In genomic region chr12:121021754-121022153, GRCh38 we compare ENCODE assay signal across 20 cellular contexts. TPM values are rescaled to one million over a fixed set of nuclear protein-coding genes. Genes with fewer than 3 reads are reported as not detected.
DNase-seq lines count a peak whose midpoint lies in the region; ATAC-seq and TF ChIP-seq lines count a peak whose summit lies in the region.
"Had no signal": no experiment of that assay in that cellular context is flagged by ENCODE, and none has a peak within 500 bp of the region (broad histone marks: within the 10 kb centered on the region; RNA-seq: fewer than 3 reads in every experiment).

No MANE protein-coding gene starts in this region.

- intact Hi-C loops in Caco-2 (cut with micrococcal nuclease; ENCODE audit: unreplicated experiment), result no loop called here
- intact Hi-C loops in right lobe of liver (cut with DNase I), result no loop called here
- intact Hi-C loops in upper lobe of right lung (cut with DNase I), result no loop called here
- intact Hi-C loops in Calu3 (cut with micrococcal nuclease; ENCODE audit: unreplicated experiment), result no loop called here

- H3K27me3 Mint-ChIP-seq in Caco-2 (ENCODE audit: insufficient read depth, unreplicated experiment) (no peaks in the 10 kb centered on the region), Calu3 (ENCODE audit: unreplicated experiment) (no peaks in the 10 kb centered on the region), type B pancreatic cell (peaks cover 4% of the 10 kb centered on the region)
- no peaks in the 10 kb centered on the region for H3K27me3 Mint-ChIP-seq in stimulated activated naive CD8-positive, alpha-beta T cell treated with anti-CD3 and anti-CD28 coated beads, Interleukin-15, amount 100 ng/mL, for 72 hours
- H3K27me3 Mint-ChIP-seq: CD4-positive, alpha-beta T cell; CD8-positive, alpha-beta memory T cell had no signal

- H3K9me3 ChIP-seq in Caco-2 (peaks cover 2% of the 10 kb centered on the region; the same call in 1 of the 2 replicates), right lobe of liver (no peaks in the 10 kb centered on the region), upper lobe of right lung (no peaks in the 10 kb centered on the region)
- H3K9me3 ChIP-seq: BE2C had no signal

- TF ChIP-seq POLR2A in right lobe of liver (IDR thresholded peaks at IDR 0.05), result no peak

- H3K36me3 ChIP-seq in Caco-2 (ENCODE audit: control insufficient read depth, insufficient read depth, low read length) (no peaks in the 10 kb centered on the region), right lobe of liver (no peaks in the 10 kb centered on the region), upper lobe of right lung (no peaks in the 10 kb centered on the region)
- H3K36me3 ChIP-seq: BE2C; BLaER1 treated with 17β-estradiol and CSF1 and Interleukin-3, amounts not matched to agents 10 nM and 100 nM had no signal

- H3K9me3 Mint-ChIP-seq in Caco-2 (ENCODE audit: unreplicated experiment) (no peaks in the 10 kb centered on the region), Calu3 (ENCODE audit: low read depth, unreplicated experiment) (no peaks in the 10 kb centered on the region), type B pancreatic cell (no peaks in the 10 kb centered on the region)
- no peaks in the 10 kb centered on the region for H3K9me3 Mint-ChIP-seq in stimulated activated naive CD8-positive, alpha-beta T cell treated with anti-CD3 and anti-CD28 coated beads, Interleukin-15, amount 100 ng/mL, for 72 hours
- H3K9me3 Mint-ChIP-seq: CD4-positive, alpha-beta T cell; CD8-positive, alpha-beta memory T cell had no signal

- peak overlapping the region in 2 of 3 donors; percentile 63 to 72 for H3K27ac ChIP-seq in right lobe of liver
- H3K27ac ChIP-seq in upper lobe of right lung, result no peak overlapping the region
- H3K27ac ChIP-seq: 22Rv1; BLaER1 treated with 17β-estradiol and CSF1 and Interleukin-3, amounts not matched to agents 10 nM and 100 nM; GM23248 had no signal

- no peak for TF ChIP-seq CTCF in Caco-2 (IDR thresholded peaks at IDR 0.05; ENCODE audit: insufficient read depth in 1 of 2, low read depth in 1 of 2, low read length in 1 of 2, severe bottlenecking in 1 of 2, unreplicated experiment in 1 of 2)
- no peak for TF ChIP-seq CTCF in right lobe of liver (IDR thresholded peaks at IDR 0.05)
- no peak for TF ChIP-seq CTCF in upper lobe of right lung (IDR thresholded peaks at IDR 0.05)
- no peak for TF ChIP-seq CTCF in Calu3 (IDR thresholded peaks at IDR 0.05; ENCODE audit: unreplicated experiment)
- TF ChIP-seq CTCF in type B pancreatic cell (conservative IDR thresholded peaks at IDR 0.05), result no peak

- H3K27ac Mint-ChIP-seq in Caco-2 (ENCODE audit: unreplicated experiment) (peak overlapping the region; percentile 35), Calu3 (ENCODE audit: unreplicated experiment) (no peak overlapping the region), type B pancreatic cell (no peak overlapping the region)
- H3K27ac Mint-ChIP-seq in stimulated activated naive CD8-positive, alpha-beta T cell treated with anti-CD3 and anti-CD28 coated beads, Interleukin-15, amount 100 ng/mL, for 72 hours, result no peak overlapping the region
- H3K27ac Mint-ChIP-seq: CD14-positive monocyte; CD4-positive, alpha-beta T cell; CD8-positive, alpha-beta memory T cell had no signal

- H3K4me3 Mint-ChIP-seq in Caco-2 (ENCODE audit: unreplicated experiment) (no peak overlapping the region), Calu3 (ENCODE audit: low read depth, unreplicated experiment) (no peak overlapping the region), type B pancreatic cell (no peak overlapping the region)
- H3K4me3 Mint-ChIP-seq in stimulated activated naive CD8-positive, alpha-beta T cell treated with anti-CD3 and anti-CD28 coated beads, Interleukin-15, amount 100 ng/mL, for 72 hours, result no peak overlapping the region
- H3K4me3 Mint-ChIP-seq: CD14-positive monocyte; CD4-positive, alpha-beta T cell; CD8-positive, alpha-beta memory T cell had no signal

- CTCF ChIA-PET in Caco-2 (lab: Charles Lee) (no interaction called here), Calu3 (lab: Charles Lee) (no interaction called here)

- BruUV-seq in Caco-2 (replicated peaks; lab: Mats Ljungman, UMichigan) (no TSS peak), Calu3 (replicated peaks; lab: Mats Ljungman, UMichigan) (no TSS peak)

- DNase-seq in Caco-2, result no peak
- DNase-seq in left lobe of liver (ENCODE audit: low spot score), result no peak
- DNase-seq in right lobe of liver, result peak in 1 of 3 donors; percentile 67
- peak; percentile 37 for DNase-seq in upper lobe of right lung
- no peak for DNase-seq in Calu3
- no peak for DNase-seq in stimulated activated naive CD8-positive, alpha-beta T cell treated with anti-CD3 and anti-CD28 coated beads, Interleukin-15, amount 100 ng/mL, for 72 hours
- DNase-seq in type B pancreatic cell (ENCODE audit: extremely low spot score, unreplicated experiment), result no peak
- DNase-seq: BE2C; CD4-positive, alpha-beta T cell; CD8-positive, alpha-beta memory T cell; DMS153; DND-41; GM23248; H7; HCEC 1CT had no signal

- POLR2A ChIA-PET in Caco-2 (lab: Charles Lee), result no interaction called here

- 29% methylated on average over 4 of the region's 6 CpGs for WGBS in right lobe of liver (ENCODE audit: insufficient coverage, low coverage, low lambda C conversion rate, missing lambda C conversion rate)

- H3K4me1 Mint-ChIP-seq in Caco-2 (ENCODE audit: low read depth, unreplicated experiment), result peaks cover 10% of the 10 kb centered on the region
- H3K4me1 Mint-ChIP-seq in Calu3 (ENCODE audit: low read depth, unreplicated experiment), result peaks cover 12% of the 10 kb centered on the region
- no peaks in the 10 kb centered on the region for H3K4me1 Mint-ChIP-seq in stimulated activated naive CD8-positive, alpha-beta T cell treated with anti-CD3 and anti-CD28 coated beads, Interleukin-15, amount 100 ng/mL, for 72 hours
- peaks cover 3% of the 10 kb centered on the region for H3K4me1 Mint-ChIP-seq in type B pancreatic cell (ENCODE audit: unreplicated experiment)

- peaks cover 29% of the 10 kb centered on the region for H3K4me1 ChIP-seq in Caco-2
- H3K4me1 ChIP-seq in right lobe of liver, result peaks cover 0 to 44% (median 5%) of the 10 kb centered on the region in 4 donors
- H3K4me1 ChIP-seq in upper lobe of right lung, result no peaks in the 10 kb centered on the region
- H3K4me1 ChIP-seq: BE2C had no signal

- H3K4me3 ChIP-seq in Caco-2 (ENCODE audit: low read depth, low read length) (no peak overlapping the region), right lobe of liver (no peak overlapping the region), upper lobe of right lung (no peak overlapping the region)
- H3K4me3 ChIP-seq: BLaER1 treated with 17β-estradiol and CSF1 and Interleukin-3, amounts not matched to agents 10 nM and 100 nM; GM12878; GM23248 had no signal

- H3K36me3 Mint-ChIP-seq in Caco-2 (ENCODE audit: insufficient read depth, unreplicated experiment) (peaks cover 22% of the 10 kb centered on the region), Calu3 (ENCODE audit: insufficient read depth, unreplicated experiment) (peaks cover 9% of the 10 kb centered on the region), type B pancreatic cell (no peaks in the 10 kb centered on the region)

- ATAC-seq in left lobe of liver (peak; percentile 41), right lobe of liver (peak; percentile 34 to 57 (median 44)), upper lobe of right lung (no peak)
- ATAC-seq in stimulated activated naive CD8-positive, alpha-beta T cell treated with anti-CD3 and anti-CD28 coated beads, Interleukin-15, amount 100 ng/mL, for 72 hours, result no peak
- ATAC-seq: GM12878 had no signal

- H3K27me3 ChIP-seq in Caco-2 (replicated peaks; ENCODE audit: control insufficient read depth, insufficient read depth, low read length), result no peaks in the 10 kb centered on the region
- no peaks in the 10 kb centered on the region for H3K27me3 ChIP-seq in right lobe of liver
- H3K27me3 ChIP-seq in upper lobe of right lung, result no peaks in the 10 kb centered on the region
- H3K27me3 ChIP-seq: BE2C; BLaER1 treated with 17β-estradiol and CSF1 and Interleukin-3, amounts not matched to agents 10 nM and 100 nM had no signal

RNA-seq across cellular contexts. Expression of gene C12orf43, which starts 5.5 kb away (rescaled TPM):
- total RNA-seq in Caco-2 (2022), result 19.3 and 22.1 TPM in 2 replicates
- total RNA-seq in left lobe of liver, result 8.0 TPM
- total RNA-seq in right lobe of liver, result 10 to 100 TPM in 2 of 6 experiments, 1 to 10 TPM in 4; 6.7 to 12.2 (median 8.8) TPM
- total RNA-seq in upper lobe of right lung, result 15.5 TPM
- total RNA-seq in Calu3 (2022), result 26.2 and 28.7 TPM in 2 replicates
- 15.1 and 21.2 TPM in 2 replicates for total RNA-seq in type B pancreatic cell (ENCODE audit: low replicate concordance)

RNA-seq across cellular contexts. Expression of gene OASL, which starts 17.3 kb away (rescaled TPM):
- total RNA-seq in Caco-2 (2022) (0.11 and 0.35 TPM in 2 replicates), left lobe of liver (2.5 TPM), right lobe of liver (10 to 100 TPM in 2 of 6 experiments, 1 to 10 TPM in 4; 1.6 to 19.2 (median 4.1) TPM), upper lobe of right lung (12.7 TPM), Calu3 (2022) (73.7 and 231 TPM in 2 replicates), type B pancreatic cell (ENCODE audit: low replicate concordance) (0.17 and 0.19 TPM in 2 replicates)
- total RNA-seq: H1, H7 had no signal

RNA-seq across cellular contexts. Expression of gene HNF1A, which starts 43.4 kb away (rescaled TPM):
- total RNA-seq in Caco-2 (2022) (37.1 and 41.2 TPM in 2 replicates), left lobe of liver (23.8 TPM), right lobe of liver (10 to 100 TPM in 5 of 6 experiments, 1 to 10 TPM in 1; 9.8 to 20.5 (median 19.0) TPM), upper lobe of right lung (not detected), Calu3 (2022) (8.4 and 10.0 TPM in 2 replicates), type B pancreatic cell (ENCODE audit: low replicate concordance) (7.2 and 9.6 TPM in 2 replicates)
- total RNA-seq: CD4-positive, alpha-beta T cell; CD8-positive, alpha-beta memory T cell; GM23248; H1; H7 had no signal

Comparison
In these comparisons a context has a peak if more than half of its experiments do, and no peak if none do; other contexts are left out.
1. ATAC-seq: peak in left lobe of liver (single experiment) and right lobe of liver (4 of 4); none in upper lobe of right lung (single experiment) and stimulated activated naive CD8-positive, alpha-beta T cell treated with anti-CD3 and anti-CD28 coated beads, Interleukin-15, amount 100 ng/mL, for 72 hours (single experiment).